26 cellular contexts compared by ENCODE assay signal in the genomic region with DNA sequence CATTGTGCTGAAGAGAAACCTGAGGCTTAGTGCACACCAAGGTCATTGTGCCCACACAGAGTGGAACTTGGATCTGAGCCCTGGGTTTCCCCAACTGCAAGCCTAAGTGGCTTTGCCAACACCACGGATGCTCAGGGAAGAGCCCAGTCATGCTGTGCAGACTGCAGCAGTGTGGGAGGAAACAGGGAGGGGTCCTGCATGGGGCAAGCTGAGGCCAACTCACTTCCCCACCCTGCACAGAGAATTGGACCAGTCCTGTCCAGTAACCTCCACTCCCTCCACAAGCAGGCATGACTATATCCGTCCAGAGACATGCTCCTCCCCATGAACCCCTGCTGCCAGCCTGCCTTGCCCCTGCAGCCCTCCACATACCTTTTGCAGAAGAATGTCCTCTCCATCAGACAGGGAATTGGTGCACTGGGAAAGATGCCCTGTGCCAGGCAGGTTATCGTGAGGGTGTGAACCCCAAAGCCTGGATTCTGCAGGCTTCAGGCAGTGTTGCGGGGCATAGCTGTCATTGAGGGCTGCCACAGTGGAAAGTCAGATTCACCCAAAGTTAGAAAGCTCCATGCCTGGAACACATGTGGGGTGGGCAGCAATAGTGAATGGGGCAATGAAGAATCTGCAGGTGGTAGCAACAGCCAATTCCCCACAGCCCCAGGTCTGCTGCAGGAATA. TPM values are rescaled to one million over a fixed set of nuclear protein-coding genes. Genes with fewer than 3 reads are reported as not detected.
DNase-seq lines count a peak whose midpoint lies in the region; ATAC-seq and TF ChIP-seq lines count a peak whose summit lies in the region.
"Had no signal": no experiment of that assay in that cellular context is flagged by ENCODE, and none has a peak within 500 bp of the region (broad histone marks: within the 10 kb centered on the region; RNA-seq: fewer than 3 reads in every experiment).

No MANE protein-coding gene starts in this region.

- peak; percentile 57 for ATAC-seq in upper lobe of right lung
- ATAC-seq in stimulated activated effector memory CD8-positive, alpha-beta T cell treated with anti-CD3 and anti-CD28 coated beads, Interleukin-12 subunit alpha, Interleukin-12 subunit beta, amount 100 ng/mL, for 72 hours: no peak
- no peak for ATAC-seq in psoas muscle
- ATAC-seq: Right ventricle myocardium inferior had no signal

- H3K27ac ChIP-seq in VCaP (peak overlapping the region; percentile 59), upper lobe of right lung (no peak overlapping the region), psoas muscle (no peak overlapping the region)
- H3K27ac ChIP-seq: GM23248, HL-60, PC-9, SJSA1 had no signal

- intact Hi-C loops in upper lobe of right lung (cut with DNase I): no loop called here
- intact Hi-C loops in psoas muscle (cut with DNase I): no loop called here

- H3K27ac Mint-ChIP-seq in stimulated activated effector memory CD8-positive, alpha-beta T cell treated with anti-CD3 and anti-CD28 coated beads, Interleukin-12 subunit alpha, Interleukin-12 subunit beta, amount 100 ng/mL, for 72 hours: no peak overlapping the region
- H3K27ac Mint-ChIP-seq: CD4-positive, alpha-beta T cell had no signal

- H3K36me3 Mint-ChIP-seq in stimulated activated effector memory CD8-positive, alpha-beta T cell treated with anti-CD3 and anti-CD28 coated beads, Interleukin-12 subunit alpha, Interleukin-12 subunit beta, amount 100 ng/mL, for 72 hours: no peaks in the 10 kb centered on the region
- H3K36me3 Mint-ChIP-seq: IgD-negative memory B cell had no signal

- DNase-seq in NCI-H748 (lab: John Stamatoyannopoulos, UW; ENCODE audit: unreplicated experiment) (peak; percentile 16), NCI-H748 treated with DMSO at 0.1 percent for 48 hours (lab: John Stamatoyannopoulos, UW) (no peak), mesenteric fat pad (ENCODE audit: low spot score) (peak; percentile 59), upper lobe of right lung (no peak), psoas muscle (no peak), ACHN (no peak)
- DNase-seq in stimulated activated effector memory CD8-positive, alpha-beta T cell treated with anti-CD3 and anti-CD28 coated beads, Interleukin-12 subunit alpha, Interleukin-12 subunit beta, amount 100 ng/mL, for 72 hours (ENCODE audit: low spot score in 2 of 2): no peak
- DNase-seq: 8988T; CD4-positive, alpha-beta T cell; GM23248; H7; NCI-H1105; NCI-H1694; NCI-H2029 treated with DMSO at 0.1 percent for 48 hours; NCI-H2227 treated with DMSO at 0.1 percent for 48 hours; NCI-H526 treated with DMSO at 0.1 percent for 48 hours; NK-92 treated with Interleukin-12 subunit alpha and Interleukin-12 subunit beta, amount 100 ng/mL, for 24 hours; PC-9 had no signal

- H3K27me3 ChIP-seq in upper lobe of right lung (no peaks in the 10 kb centered on the region), psoas muscle (ENCODE audit: insufficient read depth in 3 of 3, low read length in 2 of 3) (peaks cover 0 to 4% (median 0%) of the 10 kb centered on the region in 3 donors)
- H3K27me3 ChIP-seq: SJSA1 had no signal

- H3K4me3 Mint-ChIP-seq in stimulated activated effector memory CD8-positive, alpha-beta T cell treated with anti-CD3 and anti-CD28 coated beads, Interleukin-12 subunit alpha, Interleukin-12 subunit beta, amount 100 ng/mL, for 72 hours: no peak overlapping the region
- H3K4me3 Mint-ChIP-seq: CD4-positive, alpha-beta T cell had no signal

- TF ChIP-seq CTCF in VCaP (conservative IDR thresholded peaks at IDR 0.05): no peak
- no peak for TF ChIP-seq CTCF in upper lobe of right lung (IDR thresholded peaks at IDR 0.05)
- TF ChIP-seq CTCF in psoas muscle (IDR thresholded peaks at IDR 0.05): no peak

- H3K4me1 Mint-ChIP-seq in stimulated activated effector memory CD8-positive, alpha-beta T cell treated with anti-CD3 and anti-CD28 coated beads, Interleukin-12 subunit alpha, Interleukin-12 subunit beta, amount 100 ng/mL, for 72 hours: no peaks in the 10 kb centered on the region
- H3K4me1 Mint-ChIP-seq: IgD-negative memory B cell had no signal

- H3K9me3 ChIP-seq in upper lobe of right lung (peaks cover 4% of the 10 kb centered on the region), psoas muscle (no peaks in the 10 kb centered on the region)
- H3K9me3 ChIP-seq: SJSA1 had no signal

- H3K4me3 ChIP-seq in upper lobe of right lung (no peak overlapping the region), psoas muscle (no peak overlapping the region)
- H3K4me3 ChIP-seq: GM23248, PC-9, SJSA1 had no signal

- 63 to 68% (median 64%) methylated on average over 4 of the region's 4 CpGs for WGBS in psoas muscle, 3 donors

- no peaks in the 10 kb centered on the region for H3K4me1 ChIP-seq in upper lobe of right lung
- no peaks in the 10 kb centered on the region for H3K4me1 ChIP-seq in psoas muscle
- H3K4me1 ChIP-seq: SJSA1 had no signal

- in situ Hi-C loops in ACHN (cut with HindIII; ENCODE audit: low pct_ligation_motif_present, low pct_unique_long_range_greater_than_20kb, low sequenced_read_pairs): no loop called here

- H3K9me3 Mint-ChIP-seq in stimulated activated effector memory CD8-positive, alpha-beta T cell treated with anti-CD3 and anti-CD28 coated beads, Interleukin-12 subunit alpha, Interleukin-12 subunit beta, amount 100 ng/mL, for 72 hours: peaks cover 9% of the 10 kb centered on the region

- H3K36me3 ChIP-seq in upper lobe of right lung (no peaks in the 10 kb centered on the region), psoas muscle (ENCODE audit: insufficient read depth in 1 of 2, low read depth in 1 of 2) (no peaks in the 10 kb centered on the region)
- H3K36me3 ChIP-seq: SJSA1 had no signal

RNA-seq across cellular contexts. Expression of gene DRGX, which starts 44.9 kb away (rescaled TPM):
- total RNA-seq in mesenteric fat pad (not detected), upper lobe of right lung (not detected), psoas muscle (not detected)
- polyA plus RNA-seq in psoas muscle: under 1 TPM in 1 of 3 donors, not detected in 2; 0.04 TPM
- total RNA-seq: CD4-positive, alpha-beta T cell; GM23248; H7; NCI-H460; PC-9; Right ventricle myocardium inferior; RPMI7951; SJSA1 had no signal
- polyA plus RNA-seq: IgD-negative memory B cell had no signal

RNA-seq across cellular contexts. Expression of gene C10orf71, which starts 52.0 kb away (rescaled TPM):
- total RNA-seq in mesenteric fat pad: not detected
- not detected for total RNA-seq in upper lobe of right lung
- total RNA-seq in psoas muscle: 100 to 1,000 TPM in 3 of 4 donors, 10 to 100 TPM in 1; 83.8 to 356 (median 128) TPM
- polyA plus RNA-seq in psoas muscle: 10 to 100 TPM in 2 of 3 donors, 1 to 10 TPM in 1; 4.2 to 30.9 (median 24.7) TPM
- total RNA-seq: CD4-positive, alpha-beta T cell; GM23248; H7; NCI-H460; PC-9; RPMI7951; SJSA1 had no signal
- polyA plus RNA-seq: BJ, GM23248, IgD-negative memory B cell had no signal

Comparison
In these comparisons a context has a peak if more than half of its experiments do, and no peak if none do; other contexts are left out.
1. DNase-seq: peak in NCI-H748 (single experiment) and mesenteric fat pad (single experiment); none in NCI-H748 treated with DMSO at 0.1 percent for 48 hours (single experiment), upper lobe of right lung (single experiment), stimulated activated effector memory CD8-positive, alpha-beta T cell treated with anti-CD3 and anti-CD28 coated beads, Interleukin-12 subunit alpha, Interleukin-12 subunit beta, amount 100 ng/mL, for 72 hours (0 of 2), psoas muscle (0 of 2) and ACHN (single experiment).
2. RNA of gene C10orf71, which starts 52.0 kb away (total RNA-seq): 83.8 to 356 TPM in psoas muscle; not detected in mesenteric fat pad (single experiment) and not detected in upper lobe of right lung (single experiment); every median in the first group is over 10 times any median in the second.